34 cellular contexts compared by ENCODE assay signal in genomic region chr18:48249841-48250240, GRCh38.
"Had no signal": no experiment of that assay in that cellular context is flagged by ENCODE, and none has a peak within 500 bp of the region (broad histone marks: within the 10 kb centered on the region; RNA-seq: fewer than 3 reads in every experiment).

No MANE protein-coding gene starts in this region.

- H3K27ac ChIP-seq: Peyer's patch, RWPE1, SJCRH30, SK-N-MC had no signal

- H3K36me3 Mint-ChIP-seq: T-cell had no signal

- H3K4me1 ChIP-seq: Peyer's patch, SJCRH30 had no signal

- H3K4me3 Mint-ChIP-seq: T-cell had no signal

- DNase-seq: Kasumi-1; MG63; NCI-H1048; NCI-H1092 treated with DMSO at 0.1 percent for 48 hours; NCI-H1105 treated with DMSO at 0.1 percent for 48 hours; NCI-H1417; NCI-H1436; NCI-H146; NCI-H1694; NCI-H187; NCI-H1930; NCI-H2029 treated with DMSO at 0.1 percent for 48 hours; NCI-H2081 treated with DMSO at 0.1 percent for 48 hours; NCI-H2107; NCI-H2171; NCI-H226; NCI-H446 treated with DMSO at 0.1 percent for 48 hours; NCI-H510A; NCI-H524; NCI-H526 treated with DMSO at 0.1 percent for 48 hours; NCI-H748 treated with DMSO at 0.1 percent for 48 hours; NCI-H82; NK-92 treated with Interleukin-12 subunit alpha and Interleukin-12 subunit beta, amount 100 ng/mL, for 24 hours; OCI-M1; PC-3; Peyer's patch; SHP77; SIG-M5; SJCRH30; T-cell had no signal

- H3K27ac Mint-ChIP-seq: T-cell had no signal

- H3K4me3 ChIP-seq: MG63, Peyer's patch, SJCRH30, SK-N-MC had no signal

- H3K36me3 ChIP-seq: MG63, Peyer's patch, SJCRH30 had no signal

- H3K27me3 ChIP-seq: MG63, Peyer's patch, SJCRH30 had no signal

- ATAC-seq: PC-3, Right ventricle myocardium inferior, SK-N-SH treated with all-trans-retinoic acid at 6 μM for 48 hours, T-cell had no signal

- H3K4me1 Mint-ChIP-seq: T-cell had no signal
